9 cellular contexts compared by ENCODE assay signal in the genomic region with DNA sequence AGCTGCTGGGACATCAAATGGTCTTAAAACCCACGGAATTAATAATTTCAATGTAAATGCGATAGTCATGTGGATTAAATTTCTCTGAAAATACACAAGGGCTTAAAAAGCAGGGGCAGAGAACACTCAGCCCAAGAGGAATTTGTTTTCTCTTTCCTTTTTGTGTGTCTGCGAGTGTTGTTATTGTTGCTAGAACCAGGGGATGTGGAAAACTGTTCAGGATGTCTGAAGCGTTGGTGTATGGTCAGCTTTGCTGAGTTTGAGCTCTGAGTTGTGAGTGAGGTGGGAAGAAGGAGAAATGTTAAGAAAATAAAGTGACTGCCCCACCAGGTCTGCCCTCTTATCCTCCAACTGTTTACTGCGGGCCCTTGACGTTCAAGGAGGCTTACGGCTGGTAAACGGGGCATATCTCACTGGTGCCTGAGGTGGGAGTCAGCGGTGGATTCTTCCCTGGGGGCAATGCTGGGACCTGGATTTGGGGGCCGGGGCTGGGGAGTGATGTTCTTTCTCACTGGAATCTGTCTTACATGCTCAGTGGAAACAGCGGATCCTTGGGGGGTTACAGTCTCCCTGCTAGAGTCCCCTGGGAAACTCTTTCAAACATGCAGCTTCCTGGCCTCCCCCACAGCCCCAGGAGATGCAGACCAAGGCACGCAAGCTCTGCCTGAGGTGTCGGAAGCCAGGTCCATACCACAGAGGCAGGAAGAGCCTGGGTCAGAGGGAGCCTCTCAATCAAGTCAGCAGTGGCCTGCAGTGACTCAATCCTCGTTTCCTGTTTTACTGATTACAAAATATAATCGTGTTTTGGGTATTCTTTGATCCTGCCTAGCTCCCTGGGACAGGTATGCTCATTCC. TPM values are rescaled to one million over a fixed set of nuclear protein-coding genes. Genes with fewer than 3 reads are reported as not detected.
DNase-seq lines count a peak whose midpoint lies in the region; ATAC-seq and TF ChIP-seq lines count a peak whose summit lies in the region.
"Had no signal": no experiment of that assay in that cellular context is flagged by ENCODE, and none has a peak within 500 bp of the region (broad histone marks: within the 10 kb centered on the region; RNA-seq: fewer than 3 reads in every experiment).

No MANE protein-coding gene starts in this region.

- peak in 1 of 2 donors; percentile 51 for DNase-seq in activated naive CD4-positive, alpha-beta T cell treated with anti-CD3 and anti-CD28 coated beads, Interleukin-2, amount 50 U/mL, for 72 hours (ENCODE audit: low spot score in 2 of 2)
- no peak for DNase-seq in activated naive CD4-positive, alpha-beta T cell treated with anti-CD3 and anti-CD28 coated beads, Interleukin-2, amount 50 U/mL, for 16 hours
- peak; percentile 70 to 90 for DNase-seq in NOMO-1 (lab: John Stamatoyannopoulos, UW; ENCODE audit: unreplicated experiment in 2 of 2)
- peak; percentile 57 to 94 for DNase-seq in dermis microvascular lymphatic vessel endothelial cell (ENCODE audit: low read depth in 2 of 2)
- DNase-seq in type B pancreatic cell (ENCODE audit: extremely low spot score, unreplicated experiment): peak; percentile 31
- DNase-seq in amniotic stem cell (lab: John Stamatoyannopoulos, UW): no peak
- no peak for DNase-seq in NCI-H187 treated with DMSO at 0.1 percent for 48 hours (lab: John Stamatoyannopoulos, UW)

- TF ChIP-seq CTCF in type B pancreatic cell (conservative IDR thresholded peaks at IDR 0.05): no peak

- peaks cover 3% of the 10 kb centered on the region for H3K27me3 Mint-ChIP-seq in type B pancreatic cell

- H3K36me3 Mint-ChIP-seq in activated naive CD4-positive, alpha-beta T cell treated with anti-CD3 and anti-CD28 coated beads, Interleukin-2, amount 50 U/mL, for 72 hours: peaks cover 6 to 25% of the 10 kb centered on the region in 2 donors
- no peaks in the 10 kb centered on the region for H3K36me3 Mint-ChIP-seq in type B pancreatic cell

- H3K4me1 Mint-ChIP-seq in type B pancreatic cell (ENCODE audit: unreplicated experiment): peaks cover 5% of the 10 kb centered on the region

- peak; percentile 47 to 64 for ATAC-seq in activated naive CD4-positive, alpha-beta T cell treated with anti-CD3 and anti-CD28 coated beads, Interleukin-2, amount 50 U/mL, for 72 hours
- no peak for ATAC-seq in activated CD4-positive, CD25-positive, alpha-beta regulatory T cell treated with anti-CD3 and anti-CD28 coated beads, Interleukin-2, amount 50 U/mL, for 24 hours

- H3K4me3 Mint-ChIP-seq in type B pancreatic cell: no peak overlapping the region
- H3K4me3 Mint-ChIP-seq: CD4-positive, alpha-beta T cell had no signal

- peaks cover under 1 to 12% of the 10 kb centered on the region in 2 donors for H3K9me3 Mint-ChIP-seq in activated naive CD4-positive, alpha-beta T cell treated with anti-CD3 and anti-CD28 coated beads, Interleukin-2, amount 50 U/mL, for 72 hours
- no peaks in the 10 kb centered on the region for H3K9me3 Mint-ChIP-seq in type B pancreatic cell
- H3K9me3 Mint-ChIP-seq: CD4-positive, alpha-beta T cell had no signal

- H3K27ac Mint-ChIP-seq in activated naive CD4-positive, alpha-beta T cell treated with anti-CD3 and anti-CD28 coated beads, Interleukin-2, amount 50 U/mL, for 72 hours: no peak overlapping the region
- H3K27ac Mint-ChIP-seq in type B pancreatic cell: no peak overlapping the region
- H3K27ac Mint-ChIP-seq: CD4-positive, alpha-beta T cell had no signal

RNA-seq across cellular contexts. Expression of gene ITGA11, which starts 41.8 kb away (rescaled TPM):
- total RNA-seq in activated naive CD4-positive, alpha-beta T cell treated with anti-CD3 and anti-CD28 coated beads, Interleukin-2, amount 50 U/mL, for 72 hours: 1 to 10 TPM in 1 of 2 donors, under 1 TPM in 1; 0.27 to 1.8 TPM
- 6.0 and 51.3 TPM in 2 replicates for total RNA-seq in dermis microvascular lymphatic vessel endothelial cell
- 0.26 and 0.92 TPM in 2 replicates for total RNA-seq in type B pancreatic cell (ENCODE audit: low replicate concordance)

Comparison
In these comparisons a context has a peak if more than half of its experiments do, and no peak if none do; other contexts are left out.
1. ATAC-seq: peak in activated naive CD4-positive, alpha-beta T cell treated with anti-CD3 and anti-CD28 coated beads, Interleukin-2, amount 50 U/mL, for 72 hours (2 of 2); none in activated CD4-positive, CD25-positive, alpha-beta regulatory T cell treated with anti-CD3 and anti-CD28 coated beads, Interleukin-2, amount 50 U/mL, for 24 hours (0 of 2).
2. DNase-seq: peak in NOMO-1 (2 of 2), dermis microvascular lymphatic vessel endothelial cell (2 of 2) and type B pancreatic cell (single experiment); none in activated naive CD4-positive, alpha-beta T cell treated with anti-CD3 and anti-CD28 coated beads, Interleukin-2, amount 50 U/mL, for 16 hours (single experiment), amniotic stem cell (single experiment) and NCI-H187 treated with DMSO at 0.1 percent for 48 hours (single experiment).